In genomic region chr12:7433276-7433822, GRCh38 we compare ENCODE assay signal across 16 cellular contexts. TPM values are rescaled to one million over a fixed set of nuclear protein-coding genes. Genes with fewer than 3 reads are reported as not detected.
DNase-seq lines count a peak whose midpoint lies in the region; ATAC-seq and TF ChIP-seq lines count a peak whose summit lies in the region.
"Had no signal": no experiment of that assay in that cellular context is flagged by ENCODE, and none has a peak within 500 bp of the region (broad histone marks: within the 10 kb centered on the region; RNA-seq: fewer than 3 reads in every experiment).

No MANE protein-coding gene starts in this region.

- POLR2A ChIA-PET in activated CD8-positive, alpha-beta T cell treated with anti-CD3 and anti-CD28 coated beads, Interleukin-2, amount 10 ng/mL, durations not matched to agents 7 days and 5 days (lab: Charles Lee), result no interaction called here

- no peaks in the 10 kb centered on the region for H3K36me3 Mint-ChIP-seq in activated CD8-positive, alpha-beta T cell treated with anti-CD3 and anti-CD28 coated beads, Interleukin-2, amount 10 ng/mL, durations not matched to agents 7 days and 5 days (ENCODE audit: low read depth)

- H3K4me1 Mint-ChIP-seq in activated CD8-positive, alpha-beta T cell treated with anti-CD3 and anti-CD28 coated beads, Interleukin-2, amount 10 ng/mL, durations not matched to agents 7 days and 5 days (ENCODE audit: low read depth), result no peaks in the 10 kb centered on the region

- no peaks in the 10 kb centered on the region for H3K9me3 Mint-ChIP-seq in activated CD8-positive, alpha-beta T cell treated with anti-CD3 and anti-CD28 coated beads, Interleukin-2, amount 10 ng/mL, durations not matched to agents 7 days and 5 days (ENCODE audit: insufficient read depth)

- H3K27me3 Mint-ChIP-seq in activated CD8-positive, alpha-beta T cell treated with anti-CD3 and anti-CD28 coated beads, Interleukin-2, amount 10 ng/mL, durations not matched to agents 7 days and 5 days (ENCODE audit: low read depth), result peaks cover 17% of the 10 kb centered on the region

- H3K4me3 Mint-ChIP-seq in activated CD8-positive, alpha-beta T cell treated with anti-CD3 and anti-CD28 coated beads, Interleukin-2, amount 10 ng/mL, durations not matched to agents 7 days and 5 days, result no peak overlapping the region

- no peak overlapping the region for H3K27ac Mint-ChIP-seq in activated CD8-positive, alpha-beta T cell treated with anti-CD3 and anti-CD28 coated beads, Interleukin-2, amount 10 ng/mL, durations not matched to agents 7 days and 5 days

- CTCF ChIA-PET in activated CD8-positive, alpha-beta T cell treated with anti-CD3 and anti-CD28 coated beads, Interleukin-2, amount 10 ng/mL, durations not matched to agents 7 days and 5 days (lab: Charles Lee), result no interaction called here

- no peak for ATAC-seq in activated CD8-positive, alpha-beta T cell treated with anti-CD3 and anti-CD28 coated beads, Interleukin-2, amount 10 ng/mL, durations not matched to agents 7 days and 5 days
- ATAC-seq: Right ventricle myocardium inferior; stimulated activated naive CD8-positive, alpha-beta T cell treated with anti-CD3 and anti-CD28 coated beads, Interleukin-15, Interleukin-2, amounts not matched to agents 100 U/mL and 50 U/mL, for 24 hours had no signal

- no peak for TF ChIP-seq CTCF in choroid plexus epithelial cell (conservative IDR thresholded peaks at IDR 0.05; ENCODE audit: low read depth, low read length)

- H3K4me3 ChIP-seq in choroid plexus epithelial cell (ENCODE audit: low read depth, low read length), result no peak overlapping the region

- peak; percentile 90 for DNase-seq in EH (ENCODE audit: low read depth)
- peak; percentile 86 for DNase-seq in NCI-H226
- DNase-seq in choroid plexus epithelial cell (ENCODE audit: low read depth), result peak; percentile 57
- peak; percentile 73 for DNase-seq in non-pigmented ciliary epithelial cell (ENCODE audit: low read depth)
- no peak for DNase-seq in NK-92 treated with Interleukin-12 subunit alpha and Interleukin-12 subunit beta, amount 100 ng/mL, for 24 hours (lab: John Stamatoyannopoulos, UW)
- no peak for DNase-seq in activated CD8-positive, alpha-beta T cell treated with anti-CD3 and anti-CD28 coated beads, Interleukin-2, amount 10 ng/mL, durations not matched to agents 7 days and 5 days
- DNase-seq in middle frontal gyrus (ENCODE audit: extremely low spot score, low spot score), result no peak
- no peak for DNase-seq in NCI-H2029 treated with DMSO at 0.1 percent for 48 hours (lab: John Stamatoyannopoulos, UW)
- DNase-seq: activated T-cell treated with anti-CD3 and anti-CD28 coated beads for 4 hours; effector memory CD4-positive, alpha-beta T cell; NCI-H1105 treated with DMSO at 0.1 percent for 48 hours; NCI-H526; posterior cingulate gyrus; stimulated activated naive CD8-positive, alpha-beta T cell treated with anti-CD3 and anti-CD28 coated beads, Interleukin-15, Interleukin-2, amounts not matched to agents 100 U/mL and 50 U/mL, for 24 hours; WERI-Rb-1 had no signal

RNA-seq across cellular contexts. Expression of gene CD163L1, which starts 10.6 kb away (rescaled TPM):
- not detected for total RNA-seq in activated CD8-positive, alpha-beta T cell treated with anti-CD3 and anti-CD28 coated beads, Interleukin-2, amount 10 ng/mL, durations not matched to agents 7 days and 5 days

Comparison
In these comparisons a context has a peak if more than half of its experiments do, and no peak if none do; other contexts are left out.
1. DNase-seq: peak in EH (single experiment), NCI-H226 (single experiment), choroid plexus epithelial cell (single experiment) and non-pigmented ciliary epithelial cell (single experiment); none in NK-92 treated with Interleukin-12 subunit alpha and Interleukin-12 subunit beta, amount 100 ng/mL, for 24 hours (single experiment), activated CD8-positive, alpha-beta T cell treated with anti-CD3 and anti-CD28 coated beads, Interleukin-2, amount 10 ng/mL, durations not matched to agents 7 days and 5 days (single experiment), middle frontal gyrus (single experiment) and NCI-H2029 treated with DMSO at 0.1 percent for 48 hours (single experiment).